8 cellular contexts compared by ENCODE assay signal in the genomic region with DNA sequence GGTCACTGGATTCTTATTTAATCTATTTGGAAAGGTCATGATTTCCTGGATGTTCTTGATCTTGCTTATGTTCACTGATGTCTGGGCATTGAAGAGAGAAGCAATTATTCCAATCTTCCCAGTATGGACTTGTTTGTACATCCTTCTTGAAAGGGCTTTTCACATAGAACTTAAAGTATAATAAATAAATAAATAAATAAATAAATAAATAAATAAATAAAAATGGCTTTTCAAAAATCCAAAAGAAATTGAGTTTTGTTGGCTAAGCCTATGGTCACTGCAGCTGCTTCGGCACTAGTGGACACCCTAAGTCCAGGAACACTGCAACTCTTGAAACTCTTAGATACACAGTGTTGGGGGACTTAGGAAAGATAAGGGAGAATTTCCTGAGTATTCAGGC.
"Had no signal": no experiment of that assay in that cellular context is flagged by ENCODE, and none has a peak within 500 bp of the region (broad histone marks: within the 10 kb centered on the region; RNA-seq: fewer than 3 reads in every experiment).

No MANE protein-coding gene starts in this region.

- H3K4me3 ChIP-seq: GM23248, GM23338, HAP-1 had no signal

- DNase-seq: GM23248, GOT3, H7, H9, HCEC 1CT, HFFc6 had no signal

- H3K9me3 ChIP-seq: HAP-1 had no signal

- H3K36me3 ChIP-seq: HAP-1 had no signal

- H3K4me1 ChIP-seq: HAP-1 had no signal

- H3K27ac ChIP-seq: GM23248 had no signal
